27 cellular contexts compared by ENCODE assay signal in genomic region chr20:48262955-48263354, GRCh38.
"Had no signal": no experiment of that assay in that cellular context is flagged by ENCODE, and none has a peak within 500 bp of the region (broad histone marks: within the 10 kb centered on the region; RNA-seq: fewer than 3 reads in every experiment).

No MANE protein-coding gene starts in this region.

- H3K4me3 ChIP-seq: colonic mucosa, dorsolateral prefrontal cortex, esophagus squamous epithelium, gastrocnemius medialis, heart right ventricle, left lung, lower lobe of right lung, mucosa of descending colon had no signal

- H3K4me1 Mint-ChIP-seq: naive B cell; naive thymus-derived CD8-positive, alpha-beta T cell had no signal

- H3K27ac ChIP-seq: colonic mucosa, dorsolateral prefrontal cortex, epithelial cell of prostate, esophagus squamous epithelium, gastrocnemius medialis, heart right ventricle, left lung, lower lobe of right lung had no signal

- H3K36me3 ChIP-seq: colonic mucosa, esophagus squamous epithelium, gastrocnemius medialis, heart right ventricle, left lung, lower lobe of right lung had no signal

- H3K4me1 ChIP-seq: colonic mucosa, esophagus squamous epithelium, gastrocnemius medialis, heart right ventricle, left lung, lower lobe of right lung had no signal

- H3K27me3 ChIP-seq: colonic mucosa, dorsolateral prefrontal cortex, gastrocnemius medialis, left lung had no signal

- H3K4me3 Mint-ChIP-seq: mesothelial cell of epicardium; naive B cell; naive thymus-derived CD8-positive, alpha-beta T cell had no signal

- H3K9me3 ChIP-seq: colonic mucosa, esophagus squamous epithelium, gastrocnemius medialis, left lung, lower lobe of right lung, mucosa of descending colon had no signal

- H3K9me3 Mint-ChIP-seq: mesothelial cell of epicardium had no signal

- H3K27ac Mint-ChIP-seq: mesothelial cell of epicardium; naive thymus-derived CD8-positive, alpha-beta T cell had no signal

- DNase-seq: colonic mucosa; dermis blood vessel endothelial cell; dorsolateral prefrontal cortex; effector CD4-positive, alpha-beta T cell; effector memory CD4-positive, alpha-beta T cell; erythroblast; esophagus squamous epithelium; foreskin fibroblast; foreskin melanocyte; gastrocnemius medialis; glutamatergic neuron; head of caudate nucleus; heart right ventricle; hippocampal formation; kidney; kidney glomerular epithelial cell; left colon; left lung; left ventricle myocardium superior; lower lobe of right lung; mesenchymal stem cell; mucosa of descending colon; naive B cell; naive thymus-derived CD8-positive, alpha-beta T cell had no signal

- ATAC-seq: esophagus mucosa; gastrocnemius medialis; heart right ventricle; left colon; left lung; left ventricle myocardium superior; lower lobe of right lung; mucosa of descending colon; naive thymus-derived CD8-positive, alpha-beta T cell had no signal

- H3K36me3 Mint-ChIP-seq: mesothelial cell of epicardium; naive B cell; naive thymus-derived CD8-positive, alpha-beta T cell had no signal
